8 cellular contexts compared by ENCODE assay signal in the genomic region with DNA sequence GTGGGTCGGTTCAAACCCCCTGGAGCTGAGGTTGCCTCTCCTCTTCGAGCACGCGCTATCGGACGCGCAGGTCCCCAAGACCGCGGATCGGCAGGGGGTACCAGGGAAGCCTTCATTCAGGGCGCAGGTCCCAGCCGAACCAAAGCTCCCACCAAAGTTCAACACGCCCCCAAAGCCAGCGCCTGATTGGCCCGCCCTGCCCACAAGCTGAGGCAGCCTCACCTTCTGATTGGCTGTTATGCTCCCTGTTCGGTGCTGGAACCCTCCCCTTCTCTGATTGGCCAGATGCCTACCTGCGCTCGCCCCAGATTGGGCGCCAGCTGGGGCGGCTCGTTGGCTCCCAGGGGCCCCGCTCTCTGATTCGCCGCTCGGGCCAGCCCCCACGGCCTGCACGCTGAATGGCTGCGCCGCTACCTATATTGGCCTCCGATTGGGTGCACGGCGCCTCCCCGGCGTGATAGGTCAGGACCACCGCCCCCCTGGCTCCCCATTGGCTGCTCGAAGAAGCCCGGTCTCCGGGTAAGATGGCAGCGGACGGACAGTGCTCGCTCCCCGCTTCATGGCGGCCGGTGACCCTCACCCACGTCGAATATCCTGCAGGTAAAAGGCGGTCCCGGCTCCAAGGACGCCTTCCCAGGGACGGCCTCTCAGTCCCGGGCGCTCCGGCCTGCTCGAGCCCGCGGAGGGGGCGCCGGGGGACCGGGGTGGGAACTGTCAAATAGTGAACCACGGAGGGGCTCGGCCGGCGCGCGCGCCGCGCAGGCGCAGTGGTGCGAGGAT. TPM values are rescaled to one million over a fixed set of nuclear protein-coding genes. Genes with fewer than 3 reads are reported as not detected.
A peak's percentile ranks its signal among the peaks of the same experiment; 100 is the strongest.
DNase-seq lines count a peak whose midpoint lies in the region; ATAC-seq, FAIRE-seq and TF ChIP-seq lines count a peak whose summit lies in the region.

A gene with protein sequence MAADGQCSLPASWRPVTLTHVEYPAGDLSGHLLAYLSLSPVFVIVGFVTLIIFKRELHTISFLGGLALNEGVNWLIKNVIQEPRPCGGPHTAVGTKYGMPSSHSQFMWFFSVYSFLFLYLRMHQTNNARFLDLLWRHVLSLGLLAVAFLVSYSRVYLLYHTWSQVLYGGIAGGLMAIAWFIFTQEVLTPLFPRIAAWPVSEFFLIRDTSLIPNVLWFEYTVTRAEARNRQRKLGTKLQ (plus strand): TSS at position 504 of the 780 bp plus-strand sequence. CDS start 21 bp downstream, at position 525.

- CTCF ChIA-PET in T-cell (lab: Charles Lee), result interaction anchor here in 1 of 2 donors (0.7 to 1.3 kb wide), 3 partner anchors 8 to 58 kb away, joined by 3 read pairs; partner anchors contain the start of gene MIGA2

- peaks cover 6% of the 10 kb centered on the region for H3K79me2 ChIP-seq in trophoblast cell (ENCODE audit: control insufficient read depth, insufficient read depth, low read length, poor library complexity)

- H3K9me3 Mint-ChIP-seq in T-cell (no peaks in the 10 kb centered on the region), type B pancreatic cell (no peaks in the 10 kb centered on the region)

- H2BK120ac ChIP-seq in trophoblast cell (ENCODE audit: insufficient read depth, low read length, poor library complexity), result peak within 1 kb of the TSS; percentile 1

- WGBS in adrenal gland, 4 donors, result 0 to 1% (median 0%) methylated on average over 22 to 70 of the region's 70 CpGs; no CpG with 5 or more reads in 1 of the 4 donors
- no CpG with 5 or more reads among the region's 70 CpGs for WGBS in trophoblast cell (ENCODE audit: extremely low coverage, insufficient coverage, insufficient read length)

- intact Hi-C loops in adrenal gland (cut with DNase I) (no loop called here), cardiac septum (cut with DNase I) (no loop called here)

- peak within 1 kb of the TSS in 4 of 5 donors; percentile 57 to 88 (median 76) for H3K27ac ChIP-seq in adrenal gland
- peak within 1 kb of the TSS; percentile 70 for H3K27ac ChIP-seq in trophoblast cell (ENCODE audit: low read depth, low read length)

- H2BK12ac ChIP-seq in trophoblast cell (ENCODE audit: low read length), result no peak within 1 kb of the TSS

- peak within 1 kb of the TSS; percentile 82 for H4K91ac ChIP-seq in trophoblast cell (ENCODE audit: low read depth, low read length)

- H3K9me3 ChIP-seq in adrenal gland (replicated peaks in 1 of 3) (no peaks in the 10 kb centered on the region), trophoblast cell (ENCODE audit: insufficient read depth, low read depth, low read length) (peaks cover 1% of the 10 kb centered on the region)

- H3K4me3 ChIP-seq in adrenal gland, result peak within 1 kb of the TSS; percentile 43 to 77 (median 63)
- peak within 1 kb of the TSS; percentile 90 for H3K4me3 ChIP-seq in trophoblast cell (ENCODE audit: low read depth, low read length)

- H3K4me2 ChIP-seq in trophoblast cell (ENCODE audit: low read length), result peak within 1 kb of the TSS; percentile 86

- peak within 1 kb of the TSS; percentile 91 for H3K9ac ChIP-seq in trophoblast cell (ENCODE audit: low read length)

- peak within 1 kb of the TSS; percentile 91 for H4K8ac ChIP-seq in trophoblast cell (ENCODE audit: low read depth, low read length)

- DNase-seq in GM12891 (ENCODE audit: insufficient read length, low spot score) (peak; percentile 100), NCI-H1436 treated with DMSO at 0.1 percent for 48 hours (lab: John Stamatoyannopoulos, UW) (peak; percentile 96), T-cell (peak; percentile 97 to 100 (median 99)), adrenal gland (peak; percentile 99 to 100 (median 100)), cardiac septum (ENCODE audit: low spot score) (peak; percentile 99), trophoblast cell (peak; percentile 100), type B pancreatic cell (ENCODE audit: extremely low spot score, unreplicated experiment) (peak; percentile 100)

- H3K4me1 Mint-ChIP-seq in T-cell (peaks cover 18 to 34% (median 31%) of the 10 kb centered on the region in 3 donors), type B pancreatic cell (ENCODE audit: unreplicated experiment) (peaks cover 10% of the 10 kb centered on the region)

- TF ChIP-seq POLR2A in GM12891 (IDR thresholded peaks at IDR 0.05; ENCODE audit: low read depth, low read length) (peak; percentile 70), adrenal gland (IDR thresholded peaks at IDR 0.05) (peak; percentile 39 to 61)

- H2BK5ac ChIP-seq in trophoblast cell (ENCODE audit: low read depth, low read length, poor library complexity), result peak within 1 kb of the TSS; percentile 59

- POLR2A ChIA-PET in T-cell (lab: Charles Lee), result interaction anchor here (0.6 to 0.9 kb wide), 3 partner anchors 46 to 1167 kb away, joined by 3 to 10 read pairs (median 6); no protein-coding TSS in a partner anchor

- H3K27me3 Mint-ChIP-seq in T-cell, result no peaks in the 10 kb centered on the region
- no peaks in the 10 kb centered on the region for H3K27me3 Mint-ChIP-seq in type B pancreatic cell

- peak within 1 kb of the TSS; percentile 74 for H2AFZ ChIP-seq in trophoblast cell (ENCODE audit: insufficient read depth, low read length, poor library complexity)

- peak; percentile 99 for FAIRE-seq in GM12891 (lab: Jason Lieb, UNC)

- H3K23ac ChIP-seq in trophoblast cell (ENCODE audit: low read length), result no peak within 1 kb of the TSS

- peak within 1 kb of the TSS; percentile 82 for H3K14ac ChIP-seq in trophoblast cell (ENCODE audit: low read length)

- peaks cover 7% of the 10 kb centered on the region for H3K79me1 ChIP-seq in trophoblast cell (ENCODE audit: low read length)

- H3K27me3 ChIP-seq in adrenal gland (no peaks in the 10 kb centered on the region), trophoblast cell (ENCODE audit: insufficient read depth, low read length) (no peaks in the 10 kb centered on the region)

- H2AK5ac ChIP-seq in trophoblast cell (ENCODE audit: low read length), result peak within 1 kb of the TSS; percentile 52

- H3K4me3 Mint-ChIP-seq in T-cell (peak within 1 kb of the TSS; percentile 85 to 94 (median 88)), type B pancreatic cell (peak within 1 kb of the TSS; percentile 91)

- H3K27ac Mint-ChIP-seq in T-cell, result peak within 1 kb of the TSS; percentile 72 to 83
- peak within 1 kb of the TSS; percentile 85 for H3K27ac Mint-ChIP-seq in type B pancreatic cell

- H3K36me3 Mint-ChIP-seq in T-cell (peaks cover 3% of the 10 kb centered on the region), type B pancreatic cell (no peaks in the 10 kb centered on the region)

- H3K36me3 ChIP-seq in adrenal gland (replicated peaks in 1 of 2), result peaks cover 0 to 12% of the 10 kb centered on the region in 2 donors
- H3K36me3 ChIP-seq in trophoblast cell (ENCODE audit: control insufficient read depth in 1 of 2, insufficient read depth in 2 of 2, low read length in 2 of 2), result peaks cover 11 to 19% of the 10 kb centered on the region in 2 experiments

- H3K4me1 ChIP-seq in adrenal gland (replicated peaks in 1 of 2) (peaks cover 14 to 18% of the 10 kb centered on the region in 2 donors), trophoblast cell (ENCODE audit: control insufficient read depth in 1 of 2, insufficient read depth in 2 of 2, low read length in 2 of 2) (peaks cover 11 to 12% of the 10 kb centered on the region in 2 experiments)

- TF ChIP-seq CTCF in adrenal gland (IDR thresholded peaks at IDR 0.05), result no peak
- TF ChIP-seq CTCF in type B pancreatic cell (conservative IDR thresholded peaks at IDR 0.05), result no peak

- peak within 1 kb of the TSS; percentile 32 for H4K12ac ChIP-seq in trophoblast cell (ENCODE audit: low read depth, low read length)

- ATAC-seq in HG02840 (IDR thresholded peaks at IDR 0.05; ENCODE audit: low FRiP score, unreplicated experiment) (peak; percentile 94), T-cell (replicated peaks in 1 of 4) (peak; percentile 92 to 96 (median 95))

- peak within 1 kb of the TSS; percentile 74 for H3K18ac ChIP-seq in trophoblast cell (ENCODE audit: low read length)

- H3K4ac ChIP-seq in trophoblast cell (ENCODE audit: low read depth, low read length), result peak within 1 kb of the TSS; percentile 81

TF ChIP-seq in GM12891, 5 proteins besides CTCF, POLR2A, EP300 and RAD21:
- TF ChIP-seq TAF1 (IDR thresholded peaks at IDR 0.05; ENCODE audit: low read depth, low read length), result peak; percentile 77
- TF ChIP-seq PAX5 (IDR thresholded peaks at IDR 0.05; ENCODE audit: insufficient read depth, low read length, severe bottlenecking), result no peak
- no peak for TF ChIP-seq POU2F2 (IDR thresholded peaks at IDR 0.05; ENCODE audit: low read depth, low read length)
- TF ChIP-seq SPI1 (IDR thresholded peaks at IDR 0.05; ENCODE audit: low read depth, low read length), result no peak
- TF ChIP-seq POLR2AphosphoS5 (IDR thresholded peaks at IDR 0.05; ENCODE audit: low read depth, low read length), result peak; percentile 78

RNA-seq across cellular contexts. Expression of the gene that starts here (rescaled TPM):
- 6.5 TPM for polyA plus RNA-seq in GM12891 (2012; ENCODE audit: low read depth, missing spikeins)
- total RNA-seq in T-cell (10 to 100 TPM in 3 of 5 donors, 1 to 10 TPM in 2; 5.1 to 14.4 (median 11.8) TPM), adrenal gland (10 to 100 TPM in 7 of 8 donors, 1 to 10 TPM in 1; 9.5 to 31.8 (median 19.2) TPM), cardiac septum (4.8 TPM), type B pancreatic cell (ENCODE audit: low replicate concordance) (20.2 and 21.1 TPM in 2 replicates)
- polyA plus RNA-seq in adrenal gland, result 10 to 100 TPM in 1 of 3 donors, 1 to 10 TPM in 2; 4.4 to 29.9 (median 7.3) TPM
- 25.6 and 29.1 TPM in 2 replicates for polyA plus RNA-seq in trophoblast cell (2013)

Comparison
In these comparisons a context has a peak if more than half of its experiments do, and no peak if none do; other contexts are left out.
1. Peak in every context shown above with its lines: DNase-seq, ATAC-seq, H3K4me3 ChIP-seq and H3K27ac ChIP-seq.